Comparison of ENCODE assay signal across 10 cellular contexts in the genomic region with DNA sequence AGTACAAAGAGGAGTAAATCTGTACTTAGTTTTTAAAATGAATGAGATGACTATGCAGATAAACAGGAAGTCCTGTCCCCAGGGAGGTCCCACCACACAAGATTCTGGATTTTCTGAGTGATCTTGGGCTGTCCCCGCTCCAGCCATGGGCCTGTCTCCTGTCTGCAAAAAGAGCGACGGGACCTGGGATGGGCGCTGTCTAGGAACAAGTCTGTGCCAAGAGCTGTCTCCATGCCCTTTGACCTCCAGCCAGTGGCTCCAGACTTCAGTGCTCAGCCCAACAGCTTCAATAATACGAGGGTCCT. TPM values are rescaled to one million over a fixed set of nuclear protein-coding genes. Genes with fewer than 3 reads are reported as not detected.
A peak's percentile ranks its signal among the peaks of the same experiment; 100 is the strongest.
DNase-seq lines count a peak whose midpoint lies in the region; ATAC-seq and TF ChIP-seq lines count a peak whose summit lies in the region.
"Had no signal": no experiment of that assay in that cellular context is flagged by ENCODE, and none has a peak within 500 bp of the region (broad histone marks: within the 10 kb centered on the region; RNA-seq: fewer than 3 reads in every experiment).

No MANE protein-coding gene starts in this region.

- no peaks in the 10 kb centered on the region for H3K27me3 Mint-ChIP-seq in T-helper 1 cell treated with Interleukin-12 subunit alpha and Interleukin-12 subunit beta and Interleukin-4 antibody, amounts not matched to agents 30 μg/mL and 1 μg/mL, for 36 hours (ENCODE audit: low read depth)
- no peaks in the 10 kb centered on the region for H3K27me3 Mint-ChIP-seq in WTC11 (ENCODE audit: low read depth)
- H3K27me3 Mint-ChIP-seq in stimulated activated memory B cell treated with anti-CD40 and anti-IgM and Interleukin-4, amounts not matched to agents 10 μg/mL and 1 μg/mL and 100 μg/mL, for 72 hours = no peaks in the 10 kb centered on the region

- ATAC-seq in WTC11 (no peak), HG02981 (IDR thresholded peaks at IDR 0.05; ENCODE audit: unreplicated experiment) (no peak), GM18502 (IDR thresholded peaks at IDR 0.05; ENCODE audit: poor library complexity, unreplicated experiment) (no peak)
- ATAC-seq in stimulated activated memory B cell treated with anti-CD40 and anti-IgM and Interleukin-4, amounts not matched to agents 10 μg/mL and 1 μg/mL and 100 μg/mL, for 72 hours = peak; percentile 81

- H3K36me3 Mint-ChIP-seq in T-helper 1 cell treated with Interleukin-12 subunit alpha and Interleukin-12 subunit beta and Interleukin-4 antibody, amounts not matched to agents 30 μg/mL and 1 μg/mL, for 36 hours (ENCODE audit: low read depth) = peaks cover 5% of the 10 kb centered on the region
- peaks cover 59% of the 10 kb centered on the region for H3K36me3 Mint-ChIP-seq in WTC11
- peaks cover 24% of the 10 kb centered on the region for H3K36me3 Mint-ChIP-seq in stimulated activated memory B cell treated with anti-CD40 and anti-IgM and Interleukin-4, amounts not matched to agents 10 μg/mL and 1 μg/mL and 100 μg/mL, for 72 hours

- CTCF ChIA-PET in WTC11 (lab: Charles Lee) = no interaction called here

- DNase-seq in T-helper 1 cell (no peak), WTC11 (ENCODE audit: low spot score) (no peak), fibroblast of gingiva (ENCODE audit: low read depth) (peak; percentile 52), GOT3 (lab: John Stamatoyannopoulos, UW) (no peak)
- DNase-seq: 8988T, NCI-H1436 treated with DMSO at 0.1 percent for 48 hours had no signal

- H3K4me1 Mint-ChIP-seq in T-helper 1 cell treated with Interleukin-12 subunit alpha and Interleukin-12 subunit beta and Interleukin-4 antibody, amounts not matched to agents 30 μg/mL and 1 μg/mL, for 36 hours (ENCODE audit: low read depth) = peaks cover 62% of the 10 kb centered on the region
- peaks cover 83% of the 10 kb centered on the region for H3K4me1 Mint-ChIP-seq in WTC11
- H3K4me1 Mint-ChIP-seq in stimulated activated memory B cell treated with anti-CD40 and anti-IgM and Interleukin-4, amounts not matched to agents 10 μg/mL and 1 μg/mL and 100 μg/mL, for 72 hours = peaks cover 86% of the 10 kb centered on the region

- TF ChIP-seq CTCF in WTC11 (IDR thresholded peaks at IDR 0.05) = no peak

- POLR2A ChIA-PET in WTC11 (lab: Charles Lee) = no interaction called here

- H3K4me3 Mint-ChIP-seq in T-helper 1 cell treated with Interleukin-12 subunit alpha and Interleukin-12 subunit beta and Interleukin-4 antibody, amounts not matched to agents 30 μg/mL and 1 μg/mL, for 36 hours = no peak overlapping the region
- no peak overlapping the region for H3K4me3 Mint-ChIP-seq in WTC11
- H3K4me3 Mint-ChIP-seq in stimulated activated memory B cell treated with anti-CD40 and anti-IgM and Interleukin-4, amounts not matched to agents 10 μg/mL and 1 μg/mL and 100 μg/mL, for 72 hours = peak overlapping the region; percentile 59

- peak overlapping the region; percentile 84 for H3K27ac Mint-ChIP-seq in T-helper 1 cell treated with Interleukin-12 subunit alpha and Interleukin-12 subunit beta and Interleukin-4 antibody, amounts not matched to agents 30 μg/mL and 1 μg/mL, for 36 hours
- H3K27ac Mint-ChIP-seq in WTC11 = peak overlapping the region; percentile 79
- peak overlapping the region; percentile 92 for H3K27ac Mint-ChIP-seq in stimulated activated memory B cell treated with anti-CD40 and anti-IgM and Interleukin-4, amounts not matched to agents 10 μg/mL and 1 μg/mL and 100 μg/mL, for 72 hours

- no peaks in the 10 kb centered on the region for H3K9me3 Mint-ChIP-seq in T-helper 1 cell treated with Interleukin-12 subunit alpha and Interleukin-12 subunit beta and Interleukin-4 antibody, amounts not matched to agents 30 μg/mL and 1 μg/mL, for 36 hours
- H3K9me3 Mint-ChIP-seq in WTC11 = no peaks in the 10 kb centered on the region
- no peaks in the 10 kb centered on the region for H3K9me3 Mint-ChIP-seq in stimulated activated memory B cell treated with anti-CD40 and anti-IgM and Interleukin-4, amounts not matched to agents 10 μg/mL and 1 μg/mL and 100 μg/mL, for 72 hours

TF ChIP-seq in WTC11, 78 proteins besides CTCF, POLR2A, EP300 and RAD21:
- TF ChIP-seq NFATC4 (CRISPR knock-in tag; IDR thresholded peaks at IDR 0.05) (no peak), TCF7 (CRISPR knock-in tag; IDR thresholded peaks at IDR 0.05; ENCODE audit: low read depth) (no peak), KAT7 (CRISPR knock-in tag; IDR thresholded peaks at IDR 0.05; ENCODE audit: borderline replicate concordance) (no peak), FOXK1 (CRISPR knock-in tag; IDR thresholded peaks at IDR 0.05) (no peak)
- TF ChIP-seq, protein P1, sequence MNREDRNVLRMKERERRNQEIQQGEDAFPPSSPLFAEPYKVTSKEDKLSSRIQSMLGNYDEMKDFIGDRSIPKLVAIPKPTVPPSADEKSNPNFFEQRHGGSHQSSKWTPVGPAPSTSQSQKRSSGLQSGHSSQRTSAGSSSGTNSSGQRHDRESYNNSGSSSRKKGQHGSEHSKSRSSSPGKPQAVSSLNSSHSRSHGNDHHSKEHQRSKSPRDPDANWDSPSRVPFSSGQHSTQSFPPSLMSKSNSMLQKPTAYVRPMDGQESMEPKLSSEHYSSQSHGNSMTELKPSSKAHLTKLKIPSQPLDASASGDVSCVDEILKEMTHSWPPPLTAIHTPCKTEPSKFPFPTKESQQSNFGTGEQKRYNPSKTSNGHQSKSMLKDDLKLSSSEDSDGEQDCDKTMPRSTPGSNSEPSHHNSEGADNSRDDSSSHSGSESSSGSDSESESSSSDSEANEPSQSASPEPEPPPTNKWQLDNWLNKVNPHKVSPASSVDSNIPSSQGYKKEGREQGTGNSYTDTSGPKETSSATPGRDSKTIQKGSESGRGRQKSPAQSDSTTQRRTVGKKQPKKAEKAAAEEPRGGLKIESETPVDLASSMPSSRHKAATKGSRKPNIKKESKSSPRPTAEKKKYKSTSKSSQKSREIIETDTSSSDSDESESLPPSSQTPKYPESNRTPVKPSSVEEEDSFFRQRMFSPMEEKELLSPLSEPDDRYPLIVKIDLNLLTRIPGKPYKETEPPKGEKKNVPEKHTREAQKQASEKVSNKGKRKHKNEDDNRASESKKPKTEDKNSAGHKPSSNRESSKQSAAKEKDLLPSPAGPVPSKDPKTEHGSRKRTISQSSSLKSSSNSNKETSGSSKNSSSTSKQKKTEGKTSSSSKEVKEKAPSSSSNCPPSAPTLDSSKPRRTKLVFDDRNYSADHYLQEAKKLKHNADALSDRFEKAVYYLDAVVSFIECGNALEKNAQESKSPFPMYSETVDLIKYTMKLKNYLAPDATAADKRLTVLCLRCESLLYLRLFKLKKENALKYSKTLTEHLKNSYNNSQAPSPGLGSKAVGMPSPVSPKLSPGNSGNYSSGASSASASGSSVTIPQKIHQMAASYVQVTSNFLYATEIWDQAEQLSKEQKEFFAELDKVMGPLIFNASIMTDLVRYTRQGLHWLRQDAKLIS (CRISPR knock-in tag; IDR thresholded peaks at IDR 0.05; ENCODE audit: borderline replicate concordance) = no peak

RNA-seq across cellular contexts. Expression of gene CSNK1E, which starts 6.0 kb away (rescaled TPM):
- total RNA-seq in WTC11 (2021) = 262 to 271 TPM (median 265 TPM) in 3 replicates

RNA-seq across cellular contexts. Expression of gene TMEM184B, which starts 38.5 kb away (rescaled TPM):
- total RNA-seq in WTC11 (2021) = 85.9 to 89.7 TPM (median 88.1 TPM) in 3 replicates
